Comparison of ENCODE assay signal across 1 cellular context in genomic region chr16:81548901-81549546, GRCh38.
TF ChIP-seq lines count a peak whose summit lies in the region.

No MANE protein-coding gene starts in this region.

TF ChIP-seq in HepG2, 621 proteins besides CTCF, POLR2A, EP300 and RAD21 (continued from another document and continues in another):
- peak; percentile 52; the same call in 1 of the 2 replicates for TF ChIP-seq SP140L (CRISPR knock-in tag; IDR thresholded peaks at IDR 0.05; ENCODE audit: borderline replicate concordance)
- TF ChIP-seq ZNF317 (CRISPR knock-in tag; IDR thresholded peaks at IDR 0.05) = peak; percentile 78; the same call in 1 of the 2 replicates
- 0 out of 2 replicates have a peak, but pooled peaks have one; percentile 36 for TF ChIP-seq HMG20B (CRISPR knock-in tag; conservative IDR thresholded peaks at IDR 0.05)
- peak; percentile 60; the same call in 1 of the 2 replicates for TF ChIP-seq THAP11 (CRISPR knock-in tag; IDR thresholded peaks at IDR 0.05)
- TF ChIP-seq ZGPAT (CRISPR knock-in tag; IDR thresholded peaks at IDR 0.05) = peak; percentile 84; the same call in 1 of the 2 replicates
- 0 out of 2 replicates have a peak, but pooled peaks have one; percentile 31 for TF ChIP-seq TRIM24 (CRISPR knock-in tag; IDR thresholded peaks at IDR 0.05)
- TF ChIP-seq THRA (CRISPR knock-in tag; IDR thresholded peaks at IDR 0.05; ENCODE audit: borderline replicate concordance) = peak; percentile 70; the same call in 1 of the 2 replicates
- TF ChIP-seq SMAD3 (CRISPR knock-in tag; IDR thresholded peaks at IDR 0.05) = peak; percentile 50; the same call in 1 of the 2 replicates
- TF ChIP-seq KMT2A (CRISPR knock-in tag; IDR thresholded peaks at IDR 0.05) = peak; percentile 64; the same call in 1 of the 2 replicates
- TF ChIP-seq NONO (IDR thresholded peaks at IDR 0.05) = no peak
- peak; percentile 72; the same call in 1 of the 2 replicates for TF ChIP-seq NONO (CRISPR knock-in tag; conservative IDR thresholded peaks at IDR 0.05)
- TF ChIP-seq ZNF770 (CRISPR knock-in tag; IDR thresholded peaks at IDR 0.05) = peak; percentile 85
- TF ChIP-seq UBTF (CRISPR knock-in tag; IDR thresholded peaks at IDR 0.05) = peak; percentile 67
- peak; percentile 48; the same call in 1 of the 2 replicates for TF ChIP-seq ZNF567 (CRISPR knock-in tag; IDR thresholded peaks at IDR 0.05; ENCODE audit: borderline replicate concordance)
- TF ChIP-seq SKIL (CRISPR knock-in tag; IDR thresholded peaks at IDR 0.05; ENCODE audit: borderline replicate concordance) = peak; percentile 48; the same call in 1 of the 2 replicates
- TF ChIP-seq MNT (IDR thresholded peaks at IDR 0.05) = peak; percentile 41; the same call in 1 of the 2 replicates
- TF ChIP-seq ZNF572 (CRISPR knock-in tag; IDR thresholded peaks at IDR 0.05) = no peak
- no peak for TF ChIP-seq ZNF253 (CRISPR knock-in tag; IDR thresholded peaks at IDR 0.05; ENCODE audit: borderline replicate concordance)
- peak; percentile 69; the same call in 1 of the 2 replicates for TF ChIP-seq SNAPC2 (CRISPR knock-in tag; IDR thresholded peaks at IDR 0.05)
- TF ChIP-seq RBM22 (optimal IDR thresholded peaks at IDR 0.05; ENCODE audit: low read length) = no peak
- TF ChIP-seq LCORL (IDR thresholded peaks at IDR 0.05) = no peak
- peak; percentile 97 for TF ChIP-seq LCORL (CRISPR knock-in tag; IDR thresholded peaks at IDR 0.05)
- TF ChIP-seq ZNF292 (CRISPR knock-in tag; IDR thresholded peaks at IDR 0.05; ENCODE audit: borderline replicate concordance, low read depth) = peak; percentile 86; the same call in 1 of the 2 replicates
- TF ChIP-seq ZNF407 (CRISPR knock-in tag; IDR thresholded peaks at IDR 0.05; ENCODE audit: not compliant biosample characterization) = no peak
- peak; percentile 40 for TF ChIP-seq SRSF1 (optimal IDR thresholded peaks at IDR 0.05; ENCODE audit: low read depth, low read length)
- 0 out of 2 replicates have a peak, but pooled peaks have one; percentile 2 for TF ChIP-seq ZNF224 (CRISPR knock-in tag; IDR thresholded peaks at IDR 0.05)
- TF ChIP-seq PRDM4 (CRISPR knock-in tag; IDR thresholded peaks at IDR 0.05; ENCODE audit: borderline replicate concordance) = no peak
- TF ChIP-seq SIN3A (IDR thresholded peaks at IDR 0.05; ENCODE audit: borderline replicate concordance, low read depth, low read length) = peak; percentile 52; the same call in 1 of the 2 replicates
- no peak for TF ChIP-seq SATB2 (CRISPR knock-in tag; IDR thresholded peaks at IDR 0.05)
- TF ChIP-seq SOX5 (CRISPR knock-in tag; IDR thresholded peaks at IDR 0.05; ENCODE audit: borderline replicate concordance) = peak; percentile 76; the same call in 1 of the 2 replicates
- peak; percentile 67; the same call in 1 of the 3 replicates for TF ChIP-seq MXI1 (IDR thresholded peaks at IDR 0.05; ENCODE audit: borderline replicate concordance, low read depth, low read length)
- no peak; the same call in 1 of the 2 replicates for TF ChIP-seq ZNF768 (CRISPR knock-in tag; IDR thresholded peaks at IDR 0.05)
- TF ChIP-seq ZKSCAN8 (CRISPR knock-in tag; IDR thresholded peaks at IDR 0.05; ENCODE audit: borderline replicate concordance) = peak; percentile 11; the same call in 1 of the 2 replicates
- peak; percentile 91; the same call in 1 of the 2 replicates for TF ChIP-seq DPF2 (CRISPR knock-in tag; IDR thresholded peaks at IDR 0.05; ENCODE audit: borderline replicate concordance, low read depth)
- TF ChIP-seq TMF1 (CRISPR knock-in tag; IDR thresholded peaks at IDR 0.05; ENCODE audit: low read depth) = no peak
